Comparison of ENCODE assay signal across 20 cellular contexts in genomic region chr4:153420361-153420760, GRCh38.
"Had no signal": no experiment of that assay in that cellular context is flagged by ENCODE, and none has a peak within 500 bp of the region (broad histone marks: within the 10 kb centered on the region; RNA-seq: fewer than 3 reads in every experiment).

No MANE protein-coding gene starts in this region.

- H3K4me3 ChIP-seq: ascending aorta, cardiac muscle cell, left ventricle myocardium inferior, mucosa of descending colon, right atrium auricular region, tibial nerve had no signal

- H3K36me3 ChIP-seq: ascending aorta, cardiac muscle cell, left ventricle myocardium inferior, right atrium auricular region, tibial nerve had no signal

- H3K4me3 Mint-ChIP-seq: activated naive CD8-positive, alpha-beta T cell treated with anti-CD3 and anti-CD28 coated beads for 36 hours; activated T-helper 1 cell treated with anti-CD3 and anti-CD28 coated beads, Interleukin-12 subunit alpha, Interleukin-12 subunit beta, Interleukin-2, Interleukin-4 antibody, amounts not matched to agents 30 ng/mL and 10 ng/mL and 1 ng/mL, durations not matched to agents 14 hours and 24 hours and 36 hours; naive thymus-derived CD8-positive, alpha-beta T cell; T-helper 1 cell treated with Interleukin-12 subunit alpha and Interleukin-12 subunit beta and Interleukin-4 antibody, amounts not matched to agents 30 μg/mL and 1 μg/mL, for 36 hours had no signal

- H3K4me1 ChIP-seq: ascending aorta, left ventricle myocardium inferior, right atrium auricular region, tibial nerve had no signal

- H3K27me3 ChIP-seq: ascending aorta, cardiac muscle cell, neutrophil, right atrium auricular region, tibial nerve had no signal

- H3K9me3 ChIP-seq: ascending aorta, left ventricle myocardium inferior, mucosa of descending colon, neutrophil, right atrium auricular region, tibial nerve had no signal

- H3K27ac ChIP-seq: ascending aorta, cardiac muscle cell, left ventricle myocardium inferior, neutrophil, right atrium auricular region, tibial nerve had no signal

- H3K9me3 Mint-ChIP-seq: activated naive CD8-positive, alpha-beta T cell treated with anti-CD3 and anti-CD28 coated beads for 36 hours; activated T-helper 1 cell treated with anti-CD3 and anti-CD28 coated beads, Interleukin-12 subunit alpha, Interleukin-12 subunit beta, Interleukin-2, Interleukin-4 antibody, amounts not matched to agents 30 ng/mL and 10 ng/mL and 1 ng/mL, durations not matched to agents 14 hours and 24 hours and 36 hours; naive thymus-derived CD8-positive, alpha-beta T cell; T-helper 1 cell treated with Interleukin-12 subunit alpha and Interleukin-12 subunit beta and Interleukin-4 antibody, amounts not matched to agents 30 μg/mL and 1 μg/mL, for 36 hours had no signal

- H3K27ac Mint-ChIP-seq: activated naive CD8-positive, alpha-beta T cell treated with anti-CD3 and anti-CD28 coated beads for 36 hours; activated T-helper 1 cell treated with anti-CD3 and anti-CD28 coated beads, Interleukin-12 subunit alpha, Interleukin-12 subunit beta, Interleukin-2, Interleukin-4 antibody, amounts not matched to agents 30 ng/mL and 10 ng/mL and 1 ng/mL, durations not matched to agents 14 hours and 24 hours and 36 hours; T-helper 1 cell treated with Interleukin-12 subunit alpha and Interleukin-12 subunit beta and Interleukin-4 antibody, amounts not matched to agents 30 μg/mL and 1 μg/mL, for 36 hours had no signal

- H3K27me3 Mint-ChIP-seq: activated naive CD8-positive, alpha-beta T cell treated with anti-CD3 and anti-CD28 coated beads for 36 hours; naive thymus-derived CD8-positive, alpha-beta T cell had no signal

- H3K36me3 Mint-ChIP-seq: naive thymus-derived CD8-positive, alpha-beta T cell had no signal

- DNase-seq: activated CD4-positive, alpha-beta T cell treated with anti-CD3 and anti-CD28 coated beads, Interleukin-2, amount 50 U/mL, for 1 hour; activated naive CD8-positive, alpha-beta T cell treated with anti-CD3 and anti-CD28 coated beads for 36 hours; foreskin fibroblast; glutamatergic neuron; hypothalamus; left ventricle myocardium inferior; mucosa of descending colon; naive thymus-derived CD8-positive, alpha-beta T cell; posterior cingulate gyrus; small intestine; stimulated activated CD4-positive, alpha-beta T cell treated with anti-CD3 and anti-CD28 coated beads, Interleukin-4, amount 100 ng/mL, for 24 hours; stimulated activated naive CD4-positive, alpha-beta T cell treated with Interleukin-2 at 50 U/mL for 16 hours; substantia nigra had no signal

- ATAC-seq: mucosa of descending colon; naive thymus-derived CD8-positive, alpha-beta T cell had no signal
